ENCODE assay signal across 1 cellular context in genomic region chr1:20080441-20081330, GRCh38.
TF ChIP-seq lines count a peak whose summit lies in the region.

No MANE protein-coding gene starts in this region.

TF ChIP-seq in GM12878, 131 proteins besides CTCF, POLR2A, EP300 and RAD21 (continued from another document and continues in another):
- TF ChIP-seq SKIL (IDR thresholded peaks at IDR 0.05; ENCODE audit: low read depth, poor library complexity, severe bottlenecking), result no peak
- peak; percentile 76 for TF ChIP-seq IKZF1 (conservative IDR thresholded peaks at IDR 0.05)
- no peak for TF ChIP-seq HSF1 (IDR thresholded peaks at IDR 0.05; ENCODE audit: low read depth, low read length)
- TF ChIP-seq RAD51 (IDR thresholded peaks at IDR 0.05), result no peak
- no peak for TF ChIP-seq EZH2 (IDR thresholded peaks at IDR 0.05; ENCODE audit: borderline replicate concordance, control insufficient read depth, low read depth, low read length)
- no peak for TF ChIP-seq SMAD5 (IDR thresholded peaks at IDR 0.05; ENCODE audit: low read depth)
- TF ChIP-seq MXI1 (IDR thresholded peaks at IDR 0.05; ENCODE audit: low read depth, low read length), result no peak
- no peak for TF ChIP-seq ZBTB11 (CRISPR knock-in tag; IDR thresholded peaks at IDR 0.05)
- no peak for TF ChIP-seq SRF (IDR thresholded peaks at IDR 0.05; ENCODE audit: low read depth in 2 of 2, low read length in 2 of 2)
- no peak for TF ChIP-seq PRDM15 (CRISPR knock-in tag; IDR thresholded peaks at IDR 0.05)
- TF ChIP-seq SMARCA5 (IDR thresholded peaks at IDR 0.05), result no peak
- no peak for TF ChIP-seq SIN3A (IDR thresholded peaks at IDR 0.05; ENCODE audit: low read depth, low read length)
- no peak for TF ChIP-seq ATF2 (IDR thresholded peaks at IDR 0.05; ENCODE audit: low read length)
- no peak for TF ChIP-seq IRF4 (IDR thresholded peaks at IDR 0.05; ENCODE audit: low read depth, low read length)
- no peak for TF ChIP-seq PML (IDR thresholded peaks at IDR 0.05; ENCODE audit: low read length)
- TF ChIP-seq PAX8 (IDR thresholded peaks at IDR 0.05), result no peak
- no peak for TF ChIP-seq BRCA1 (IDR thresholded peaks at IDR 0.05; ENCODE audit: low read depth, low read length)
- no peak for TF ChIP-seq PKNOX1 (IDR thresholded peaks at IDR 0.05)
- no peak for TF ChIP-seq ETV6 (conservative IDR thresholded peaks at IDR 0.05 in 1 of 2, IDR thresholded peaks at IDR 0.05 in 1 of 2; ENCODE audit: borderline replicate concordance in 1 of 2, low read depth in 1 of 2)
- no peak for TF ChIP-seq HDAC6 (IDR thresholded peaks at IDR 0.05; ENCODE audit: unreplicated experiment)
- no peak for TF ChIP-seq SP1 (IDR thresholded peaks at IDR 0.05; ENCODE audit: low read depth, low read length)
- TF ChIP-seq IRF5 (IDR thresholded peaks at IDR 0.05; ENCODE audit: borderline replicate concordance), result no peak
- TF ChIP-seq STAT3 (IDR thresholded peaks at IDR 0.05; ENCODE audit: low read depth, low read length), result no peak
- TF ChIP-seq POLR2AphosphoS5 (IDR thresholded peaks at IDR 0.05; ENCODE audit: low read length), result no peak
- no peak for TF ChIP-seq GABPA (IDR thresholded peaks at IDR 0.05; ENCODE audit: low read depth)
- no peak for TF ChIP-seq CREM (IDR thresholded peaks at IDR 0.05; ENCODE audit: low read depth)
- no peak for TF ChIP-seq BMI1 (IDR thresholded peaks at IDR 0.05; ENCODE audit: borderline replicate concordance)
- TF ChIP-seq E4F1 (IDR thresholded peaks at IDR 0.05; ENCODE audit: borderline replicate concordance, partially characterized antibody), result no peak
- TF ChIP-seq NR2C2 (IDR thresholded peaks at IDR 0.05; ENCODE audit: borderline replicate concordance, control insufficient read depth, insufficient read length, low read depth), result no peak
- no peak for TF ChIP-seq NFYA (IDR thresholded peaks at IDR 0.05; ENCODE audit: borderline replicate concordance, low read depth, low read length)
- TF ChIP-seq ELK1 (IDR thresholded peaks at IDR 0.05; ENCODE audit: low read depth, low read length), result no peak
- no peak for TF ChIP-seq ASH2L (IDR thresholded peaks at IDR 0.05; ENCODE audit: borderline replicate concordance, low read depth)
- no peak for TF ChIP-seq ZBTB4 (CRISPR knock-in tag; IDR thresholded peaks at IDR 0.05)
- TF ChIP-seq STAT1 (conservative IDR thresholded peaks at IDR 0.05), result no peak
- no peak for TF ChIP-seq SUZ12 (IDR thresholded peaks at IDR 0.05; ENCODE audit: unreplicated experiment)
- TF ChIP-seq BACH1 (IDR thresholded peaks at IDR 0.05; ENCODE audit: borderline replicate concordance), result no peak
